17 cellular contexts compared by ENCODE assay signal in the genomic region with DNA sequence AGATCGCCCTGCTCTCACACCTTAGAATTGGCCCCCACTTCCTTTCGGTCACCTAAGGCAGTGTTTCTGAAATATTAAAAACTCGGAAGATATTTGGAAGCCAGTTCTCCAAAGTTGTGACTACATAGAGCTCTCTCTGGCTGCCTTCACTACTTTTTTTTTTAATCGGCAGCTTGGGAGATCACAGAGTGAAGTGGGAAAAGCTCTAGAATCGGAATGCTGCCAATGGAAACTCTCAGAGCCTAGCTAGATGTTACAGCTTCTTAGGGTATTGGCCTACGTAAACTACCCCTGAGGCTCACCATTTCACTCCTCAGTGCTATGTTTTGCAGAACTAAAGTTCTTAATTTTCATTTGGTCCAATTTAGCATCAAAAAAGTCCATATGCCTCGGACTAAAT.
"Had no signal": no experiment of that assay in that cellular context is flagged by ENCODE, and none has a peak within 500 bp of the region (broad histone marks: within the 10 kb centered on the region; RNA-seq: fewer than 3 reads in every experiment).

No MANE protein-coding gene starts in this region.

- DNase-seq: cortex of kidney; dorsolateral prefrontal cortex; effector CD8-positive, alpha-beta T cell; islet precursor cell; left lung; mesendoderm; naive thymus-derived CD4-positive, alpha-beta T cell; nephron progenitor cell; sigmoid colon; stimulated activated naive CD4-positive, alpha-beta T cell; stomach; substantia nigra; transverse colon had no signal

- H3K27me3 ChIP-seq: dorsolateral prefrontal cortex, left lung, sigmoid colon, stomach, transverse colon had no signal

- H3K4me1 ChIP-seq: prostate gland, sigmoid colon had no signal

- H3K9me3 ChIP-seq: left lung, prostate gland, sigmoid colon, stomach, thoracic aorta, transverse colon had no signal

- H3K9me3 Mint-ChIP-seq: naive thymus-derived CD4-positive, alpha-beta T cell; nephron progenitor cell had no signal

- H3K27ac Mint-ChIP-seq: nephron progenitor cell had no signal

- H3K4me3 Mint-ChIP-seq: naive thymus-derived CD4-positive, alpha-beta T cell; nephron progenitor cell had no signal

- H3K9ac ChIP-seq: parathyroid adenoma had no signal

- ATAC-seq: left lung; naive thymus-derived CD4-positive, alpha-beta T cell had no signal

- H3K4me3 ChIP-seq: dorsolateral prefrontal cortex, left lung, prostate gland, sigmoid colon, skin epidermis, stomach, thoracic aorta, transverse colon had no signal

- H3K36me3 ChIP-seq: prostate gland, transverse colon had no signal

- H3K27ac ChIP-seq: dorsolateral prefrontal cortex, left lung, parathyroid adenoma, prostate gland, sigmoid colon, skin epidermis, stomach, thoracic aorta, transverse colon had no signal

- H3K27me3 Mint-ChIP-seq: naive thymus-derived CD4-positive, alpha-beta T cell had no signal
